Comparison of ENCODE assay signal across 1 cellular context in the genomic region with DNA sequence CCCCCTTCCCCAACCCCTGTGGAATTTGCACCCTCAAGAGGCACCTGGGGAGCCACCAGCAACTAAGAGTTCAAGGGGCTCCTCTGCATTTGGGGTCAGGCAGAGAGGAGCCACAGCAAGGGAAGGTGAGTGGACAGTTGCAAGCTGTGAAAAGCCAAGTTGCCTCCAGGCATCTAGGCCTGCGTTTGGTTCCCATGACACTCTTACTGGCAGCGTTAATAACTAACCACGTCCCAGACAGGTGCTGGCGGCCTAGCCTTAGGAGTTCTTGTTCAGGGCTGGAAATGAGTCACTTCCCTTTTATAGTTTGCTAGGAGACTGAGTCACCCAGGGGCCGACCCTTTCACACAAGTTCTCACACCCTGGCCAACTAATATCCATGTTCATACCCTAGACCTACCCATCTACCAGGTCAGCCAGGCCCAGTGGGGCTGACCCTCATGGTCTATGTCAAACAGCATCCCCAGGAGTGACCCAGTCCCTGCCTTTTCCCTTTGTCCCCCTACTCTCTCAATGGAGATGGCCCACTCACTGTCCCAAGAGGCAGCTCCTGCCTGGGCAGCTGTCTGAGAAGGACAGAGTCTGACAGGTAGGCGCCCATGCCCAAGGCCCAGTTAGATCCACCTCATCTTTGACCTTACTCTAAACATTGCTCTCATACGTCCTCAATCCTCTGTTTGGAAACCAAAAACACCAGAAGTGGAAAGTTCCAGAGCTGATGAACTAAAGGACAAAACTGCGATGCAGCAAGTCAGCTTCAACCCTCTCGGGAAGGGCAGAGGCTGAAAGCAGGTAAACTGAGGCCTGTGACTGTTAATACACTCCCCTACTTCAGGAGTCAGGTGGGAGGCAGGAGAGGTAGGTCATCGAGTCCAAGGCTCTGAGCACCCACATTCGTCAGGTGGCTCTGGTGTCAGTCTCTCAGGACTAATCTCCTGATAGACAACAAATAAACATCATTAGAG.
TF ChIP-seq lines count a peak whose summit lies in the region.

No MANE protein-coding gene starts in this region.

TF ChIP-seq in HepG2, 621 proteins besides CTCF, POLR2A, EP300 and RAD21 (continued from another document):
- TF ChIP-seq, protein P1, sequence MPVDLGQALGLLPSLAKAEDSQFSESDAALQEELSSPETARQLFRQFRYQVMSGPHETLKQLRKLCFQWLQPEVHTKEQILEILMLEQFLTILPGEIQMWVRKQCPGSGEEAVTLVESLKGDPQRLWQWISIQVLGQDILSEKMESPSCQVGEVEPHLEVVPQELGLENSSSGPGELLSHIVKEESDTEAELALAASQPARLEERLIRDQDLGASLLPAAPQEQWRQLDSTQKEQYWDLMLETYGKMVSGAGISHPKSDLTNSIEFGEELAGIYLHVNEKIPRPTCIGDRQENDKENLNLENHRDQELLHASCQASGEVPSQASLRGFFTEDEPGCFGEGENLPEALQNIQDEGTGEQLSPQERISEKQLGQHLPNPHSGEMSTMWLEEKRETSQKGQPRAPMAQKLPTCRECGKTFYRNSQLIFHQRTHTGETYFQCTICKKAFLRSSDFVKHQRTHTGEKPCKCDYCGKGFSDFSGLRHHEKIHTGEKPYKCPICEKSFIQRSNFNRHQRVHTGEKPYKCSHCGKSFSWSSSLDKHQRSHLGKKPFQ (CRISPR knock-in tag; IDR thresholded peaks at IDR 0.05; ENCODE audit: insufficient replicate concordance) = peak; percentile 98
- TF ChIP-seq ZFYVE20 (CRISPR knock-in tag; IDR thresholded peaks at IDR 0.05; ENCODE audit: borderline replicate concordance, low read depth) (no peak), YY1 (IDR thresholded peaks at IDR 0.05; ENCODE audit: insufficient read depth, insufficient replicate concordance, low read depth, low read length) (no peak), MAFG (CRISPR knock-in tag; IDR thresholded peaks at IDR 0.05) (no peak), SETDB1 (CRISPR knock-in tag; IDR thresholded peaks at IDR 0.05; ENCODE audit: borderline replicate concordance) (no peak), ZNF335 (CRISPR knock-in tag; IDR thresholded peaks at IDR 0.05) (no peak; the same call in 1 of the 2 replicates), RCOR2 (CRISPR knock-in tag; IDR thresholded peaks at IDR 0.05) (peak; percentile 90), ELF3 (CRISPR knock-in tag; IDR thresholded peaks at IDR 0.05) (peak; percentile 91), ZC3H4 (CRISPR knock-in tag; IDR thresholded peaks at IDR 0.05; ENCODE audit: borderline replicate concordance) (peak; percentile 89; the same call in 1 of the 2 replicates), ZNF747 (CRISPR knock-in tag; IDR thresholded peaks at IDR 0.05; ENCODE audit: borderline replicate concordance) (peak; percentile 84; the same call in 1 of the 2 replicates), FOXC1 (CRISPR knock-in tag; IDR thresholded peaks at IDR 0.05; ENCODE audit: borderline replicate concordance) (no peak; the same call in 1 of the 2 replicates), HOXA7 (CRISPR knock-in tag; IDR thresholded peaks at IDR 0.05) (no peak), ZNF441 (CRISPR knock-in tag; IDR thresholded peaks at IDR 0.05; ENCODE audit: borderline replicate concordance) (peak; percentile 82; the same call in 1 of the 2 replicates), TP53 (CRISPR knock-in tag; conservative IDR thresholded peaks at IDR 0.05) (no peak; the same call in 1 of the 2 replicates), KAT7 (CRISPR knock-in tag; IDR thresholded peaks at IDR 0.05; ENCODE audit: borderline replicate concordance) (peak; percentile 88), FOXM1 (CRISPR knock-in tag; IDR thresholded peaks at IDR 0.05) (no peak), NAIF1 (CRISPR knock-in tag; IDR thresholded peaks at IDR 0.05; ENCODE audit: borderline replicate concordance) (peak; percentile 67; the same call in 1 of the 2 replicates), SOX13 (IDR thresholded peaks at IDR 0.05) (peak; percentile 8; the same call in 1 of the 2 replicates), SOX13 (CRISPR knock-in tag; conservative IDR thresholded peaks at IDR 0.05 in 1 of 2, IDR thresholded peaks at IDR 0.05 in 1 of 2) (peak in 1 of 2 experiments; percentile 85; a peak in 2 of 4 replicates), KLF12 (CRISPR knock-in tag; IDR thresholded peaks at IDR 0.05; ENCODE audit: borderline replicate concordance) (no peak), ZNF773 (CRISPR knock-in tag; IDR thresholded peaks at IDR 0.05; ENCODE audit: borderline replicate concordance) (no peak), MATR3 (CRISPR knock-in tag; IDR thresholded peaks at IDR 0.05) (no peak), TOPORS (CRISPR knock-in tag; IDR thresholded peaks at IDR 0.05) (no peak), TAF1 (CRISPR knock-in tag; IDR thresholded peaks at IDR 0.05) (peak; percentile 59; the same call in 1 of the 2 replicates), PRPF4 (IDR thresholded peaks at IDR 0.05; ENCODE audit: low read depth, low read length, poor library complexity, severe bottlenecking) (no peak), ZNF660 (CRISPR knock-in tag; IDR thresholded peaks at IDR 0.05; ENCODE audit: borderline replicate concordance, low read depth) (peak; percentile 58; the same call in 1 of the 2 replicates), ZNF136 (CRISPR knock-in tag; IDR thresholded peaks at IDR 0.05; ENCODE audit: low read depth) (0 out of 2 replicates have a peak, but pooled peaks have one; percentile 44), GTF3A (CRISPR knock-in tag; conservative IDR thresholded peaks at IDR 0.05) (no peak), ZNF30 (CRISPR knock-in tag; IDR thresholded peaks at IDR 0.05) (no peak), KDM5B (CRISPR knock-in tag; IDR thresholded peaks at IDR 0.05; ENCODE audit: borderline replicate concordance) (peak; percentile 88), ZNF709 (CRISPR knock-in tag; IDR thresholded peaks at IDR 0.05) (0 out of 2 replicates have a peak, but pooled peaks have one; percentile 65), SMAD3 (CRISPR knock-in tag; IDR thresholded peaks at IDR 0.05) (peak; percentile 96), CENPT (CRISPR knock-in tag; IDR thresholded peaks at IDR 0.05; ENCODE audit: low read depth) (no peak), BORCS8-MEF2B (CRISPR knock-in tag; IDR thresholded peaks at IDR 0.05) (peak; percentile 75; the same call in 1 of the 2 replicates), PPARG (CRISPR knock-in tag; conservative IDR thresholded peaks at IDR 0.05) (peak; percentile 66), GFI1 (CRISPR knock-in tag; IDR thresholded peaks at IDR 0.05; ENCODE audit: borderline replicate concordance) (0 out of 2 replicates have a peak, but pooled peaks have one; percentile 54), ZNF75D (CRISPR knock-in tag; IDR thresholded peaks at IDR 0.05; ENCODE audit: borderline replicate concordance) (no peak), ZNF792 (CRISPR knock-in tag; IDR thresholded peaks at IDR 0.05) (peak; percentile 99)
- TF ChIP-seq, protein P2, sequence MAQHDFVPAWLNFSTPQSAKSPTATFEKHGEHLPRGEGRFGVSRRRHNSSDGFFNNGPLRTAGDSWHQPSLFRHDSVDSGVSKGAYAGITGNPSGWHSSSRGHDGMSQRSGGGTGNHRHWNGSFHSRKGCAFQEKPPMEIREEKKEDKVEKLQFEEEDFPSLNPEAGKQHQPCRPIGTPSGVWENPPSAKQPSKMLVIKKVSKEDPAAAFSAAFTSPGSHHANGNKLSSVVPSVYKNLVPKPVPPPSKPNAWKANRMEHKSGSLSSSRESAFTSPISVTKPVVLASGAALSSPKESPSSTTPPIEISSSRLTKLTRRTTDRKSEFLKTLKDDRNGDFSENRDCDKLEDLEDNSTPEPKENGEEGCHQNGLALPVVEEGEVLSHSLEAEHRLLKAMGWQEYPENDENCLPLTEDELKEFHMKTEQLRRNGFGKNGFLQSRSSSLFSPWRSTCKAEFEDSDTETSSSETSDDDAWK (CRISPR knock-in tag; IDR thresholded peaks at IDR 0.05) = no peak
- TF ChIP-seq, protein P3, sequence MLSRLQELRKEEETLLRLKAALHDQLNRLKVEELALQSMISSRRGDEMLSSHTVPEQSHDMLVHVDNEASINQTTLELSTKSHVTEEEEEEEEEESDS (CRISPR knock-in tag; IDR thresholded peaks at IDR 0.05; ENCODE audit: borderline replicate concordance) = no peak
- TF ChIP-seq, protein P4, sequence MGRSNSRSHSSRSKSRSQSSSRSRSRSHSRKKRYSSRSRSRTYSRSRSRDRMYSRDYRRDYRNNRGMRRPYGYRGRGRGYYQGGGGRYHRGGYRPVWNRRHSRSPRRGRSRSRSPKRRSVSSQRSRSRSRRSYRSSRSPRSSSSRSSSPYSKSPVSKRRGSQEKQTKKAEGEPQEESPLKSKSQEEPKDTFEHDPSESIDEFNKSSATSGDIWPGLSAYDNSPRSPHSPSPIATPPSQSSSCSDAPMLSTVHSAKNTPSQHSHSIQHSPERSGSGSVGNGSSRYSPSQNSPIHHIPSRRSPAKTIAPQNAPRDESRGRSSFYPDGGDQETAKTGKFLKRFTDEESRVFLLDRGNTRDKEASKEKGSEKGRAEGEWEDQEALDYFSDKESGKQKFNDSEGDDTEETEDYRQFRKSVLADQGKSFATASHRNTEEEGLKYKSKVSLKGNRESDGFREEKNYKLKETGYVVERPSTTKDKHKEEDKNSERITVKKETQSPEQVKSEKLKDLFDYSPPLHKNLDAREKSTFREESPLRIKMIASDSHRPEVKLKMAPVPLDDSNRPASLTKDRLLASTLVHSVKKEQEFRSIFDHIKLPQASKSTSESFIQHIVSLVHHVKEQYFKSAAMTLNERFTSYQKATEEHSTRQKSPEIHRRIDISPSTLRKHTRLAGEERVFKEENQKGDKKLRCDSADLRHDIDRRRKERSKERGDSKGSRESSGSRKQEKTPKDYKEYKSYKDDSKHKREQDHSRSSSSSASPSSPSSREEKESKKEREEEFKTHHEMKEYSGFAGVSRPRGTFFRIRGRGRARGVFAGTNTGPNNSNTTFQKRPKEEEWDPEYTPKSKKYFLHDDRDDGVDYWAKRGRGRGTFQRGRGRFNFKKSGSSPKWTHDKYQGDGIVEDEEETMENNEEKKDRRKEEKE (IDR thresholded peaks at IDR 0.05) = no peak
- TF ChIP-seq, protein P5, sequence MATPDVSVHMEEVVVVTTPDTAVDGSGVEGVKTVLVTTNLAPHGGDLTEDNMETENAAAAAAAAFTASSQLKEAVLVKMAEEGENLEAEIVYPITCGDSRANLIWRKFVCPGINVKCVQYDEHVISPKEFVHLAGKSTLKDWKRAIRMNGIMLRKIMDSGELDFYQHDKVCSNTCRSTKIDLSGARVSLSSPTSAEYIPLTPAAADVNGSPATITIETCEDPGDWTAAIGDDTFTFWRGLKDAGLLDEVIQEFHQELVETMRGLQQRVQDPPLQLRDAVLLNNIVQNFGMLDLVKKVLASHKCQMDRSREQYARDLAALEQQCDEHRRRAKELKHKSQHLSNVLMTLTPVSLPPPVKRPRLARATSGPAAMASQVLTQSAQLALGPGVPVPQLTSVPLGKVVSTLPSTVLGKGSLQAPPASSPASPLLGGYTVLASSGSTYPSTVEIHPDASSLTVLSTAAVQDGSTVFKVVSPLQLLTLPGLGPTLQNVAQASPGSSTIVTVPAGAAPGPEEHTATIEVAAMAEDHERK (CRISPR knock-in tag; IDR thresholded peaks at IDR 0.05; ENCODE audit: low read depth) = no peak
- TF ChIP-seq, protein P6, sequence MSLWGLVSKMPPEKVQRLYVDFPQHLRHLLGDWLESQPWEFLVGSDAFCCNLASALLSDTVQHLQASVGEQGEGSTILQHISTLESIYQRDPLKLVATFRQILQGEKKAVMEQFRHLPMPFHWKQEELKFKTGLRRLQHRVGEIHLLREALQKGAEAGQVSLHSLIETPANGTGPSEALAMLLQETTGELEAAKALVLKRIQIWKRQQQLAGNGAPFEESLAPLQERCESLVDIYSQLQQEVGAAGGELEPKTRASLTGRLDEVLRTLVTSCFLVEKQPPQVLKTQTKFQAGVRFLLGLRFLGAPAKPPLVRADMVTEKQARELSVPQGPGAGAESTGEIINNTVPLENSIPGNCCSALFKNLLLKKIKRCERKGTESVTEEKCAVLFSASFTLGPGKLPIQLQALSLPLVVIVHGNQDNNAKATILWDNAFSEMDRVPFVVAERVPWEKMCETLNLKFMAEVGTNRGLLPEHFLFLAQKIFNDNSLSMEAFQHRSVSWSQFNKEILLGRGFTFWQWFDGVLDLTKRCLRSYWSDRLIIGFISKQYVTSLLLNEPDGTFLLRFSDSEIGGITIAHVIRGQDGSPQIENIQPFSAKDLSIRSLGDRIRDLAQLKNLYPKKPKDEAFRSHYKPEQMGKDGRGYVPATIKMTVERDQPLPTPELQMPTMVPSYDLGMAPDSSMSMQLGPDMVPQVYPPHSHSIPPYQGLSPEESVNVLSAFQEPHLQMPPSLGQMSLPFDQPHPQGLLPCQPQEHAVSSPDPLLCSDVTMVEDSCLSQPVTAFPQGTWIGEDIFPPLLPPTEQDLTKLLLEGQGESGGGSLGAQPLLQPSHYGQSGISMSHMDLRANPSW (CRISPR knock-in tag; IDR thresholded peaks at IDR 0.05; ENCODE audit: borderline replicate concordance) = 0 out of 2 replicates have a peak, but pooled peaks have one; percentile 12
- TF ChIP-seq, protein P7, sequence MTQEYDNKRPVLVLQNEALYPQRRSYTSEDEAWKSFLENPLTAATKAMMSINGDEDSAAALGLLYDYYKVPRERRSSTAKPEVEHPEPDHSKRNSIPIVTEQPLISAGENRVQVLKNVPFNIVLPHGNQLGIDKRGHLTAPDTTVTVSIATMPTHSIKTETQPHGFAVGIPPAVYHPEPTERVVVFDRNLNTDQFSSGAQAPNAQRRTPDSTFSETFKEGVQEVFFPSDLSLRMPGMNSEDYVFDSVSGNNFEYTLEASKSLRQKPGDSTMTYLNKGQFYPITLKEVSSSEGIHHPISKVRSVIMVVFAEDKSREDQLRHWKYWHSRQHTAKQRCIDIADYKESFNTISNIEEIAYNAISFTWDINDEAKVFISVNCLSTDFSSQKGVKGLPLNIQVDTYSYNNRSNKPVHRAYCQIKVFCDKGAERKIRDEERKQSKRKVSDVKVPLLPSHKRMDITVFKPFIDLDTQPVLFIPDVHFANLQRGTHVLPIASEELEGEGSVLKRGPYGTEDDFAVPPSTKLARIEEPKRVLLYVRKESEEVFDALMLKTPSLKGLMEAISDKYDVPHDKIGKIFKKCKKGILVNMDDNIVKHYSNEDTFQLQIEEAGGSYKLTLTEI (CRISPR knock-in tag; conservative IDR thresholded peaks at IDR 0.05) = no peak
